In genomic region chr2:10897956-10898355, GRCh38 we compare ENCODE assay signal across 15 cellular contexts. TPM values are rescaled to one million over a fixed set of nuclear protein-coding genes. Genes with fewer than 3 reads are reported as not detected.
"Had no signal": no experiment of that assay in that cellular context is flagged by ENCODE, and none has a peak within 500 bp of the region (broad histone marks: within the 10 kb centered on the region; RNA-seq: fewer than 3 reads in every experiment).

No MANE protein-coding gene starts in this region.

- H3K9me3 ChIP-seq: ascending aorta, right atrium auricular region, spleen had no signal

- H3K27me3 ChIP-seq: ascending aorta, right atrium auricular region had no signal

- H3K36me3 ChIP-seq: ascending aorta, right atrium auricular region, spleen had no signal

- H3K27ac ChIP-seq: ascending aorta, right atrium auricular region, spleen had no signal

- H3K4me3 ChIP-seq: ascending aorta, right atrium auricular region, spleen had no signal

- DNase-seq: activated CD4-positive, alpha-beta memory T cell treated with anti-CD3 and anti-CD28 coated beads for 36 hours; activated gamma-delta T cell treated with Interleukin-2 at 50 U/mL for 16 hours; activated T-cell treated with anti-CD3 and anti-CD28 coated beads, Interleukin-2, amount 50 U/mL, for 4 hours; central memory CD4-positive, alpha-beta T cell; cortex of kidney; effector CD8-positive, alpha-beta T cell; naive B cell; spleen; stimulated activated CD4-positive, alpha-beta T cell treated with anti-CD3 and anti-CD28 coated beads, Interleukin-1b, Interleukin-23, amount 100 ng/mL, for 48 hours; stimulated activated naive B cell treated with anti-CD40 and anti-IgM and Interleukin-4, amounts not matched to agents 10 μg/mL and 1 μg/mL and 100 μg/mL, for 72 hours; substantia nigra had no signal

- H3K4me1 ChIP-seq: ascending aorta, spleen had no signal

- H3K9me3 Mint-ChIP-seq: activated CD4-positive, alpha-beta memory T cell treated with anti-CD3 and anti-CD28 coated beads for 36 hours; activated T-cell treated with anti-CD3 and anti-CD28 coated beads, Interleukin-2, amount 50 U/mL, for 4 hours; naive B cell; stimulated activated naive B cell treated with anti-CD40 and anti-IgM and Interleukin-4, amounts not matched to agents 10 μg/mL and 1 μg/mL and 100 μg/mL, for 72 hours had no signal

- H3K27ac Mint-ChIP-seq: activated CD4-positive, alpha-beta memory T cell treated with anti-CD3 and anti-CD28 coated beads for 36 hours; naive B cell; stimulated activated naive B cell treated with anti-CD40 and anti-IgM and Interleukin-4, amounts not matched to agents 10 μg/mL and 1 μg/mL and 100 μg/mL, for 72 hours; type B pancreatic cell had no signal

- H3K36me3 Mint-ChIP-seq: activated CD4-positive, alpha-beta memory T cell treated with anti-CD3 and anti-CD28 coated beads for 36 hours; naive B cell; stimulated activated naive B cell treated with anti-CD40 and anti-IgM and Interleukin-4, amounts not matched to agents 10 μg/mL and 1 μg/mL and 100 μg/mL, for 72 hours; type B pancreatic cell had no signal

- H3K4me1 Mint-ChIP-seq: naive B cell; stimulated activated naive B cell treated with anti-CD40 and anti-IgM and Interleukin-4, amounts not matched to agents 10 μg/mL and 1 μg/mL and 100 μg/mL, for 72 hours had no signal

- H3K4me3 Mint-ChIP-seq: activated CD4-positive, alpha-beta memory T cell treated with anti-CD3 and anti-CD28 coated beads for 36 hours; activated T-cell treated with anti-CD3 and anti-CD28 coated beads, Interleukin-2, amount 50 U/mL, for 4 hours; naive B cell; stimulated activated naive B cell treated with anti-CD40 and anti-IgM and Interleukin-4, amounts not matched to agents 10 μg/mL and 1 μg/mL and 100 μg/mL, for 72 hours; type B pancreatic cell had no signal

RNA-seq across cellular contexts. Expression of gene KCNF1, which starts 13.8 kb away (rescaled TPM):
- total RNA-seq: activated CD4-positive, alpha-beta memory T cell treated with anti-CD3 and anti-CD28 coated beads for 36 hours; activated T-cell treated with anti-CD3 and anti-CD28 coated beads, Interleukin-2, amount 50 U/mL, for 4 hours; ascending aorta; T-helper 2 cell treated with Interferon-gamma antibody and Interleukin-4, amounts not matched to agents 100 ng/mL and 5 ng/mL, for 36 hours had no signal
